Comparison of ENCODE assay signal across 11 cellular contexts in the genomic region with DNA sequence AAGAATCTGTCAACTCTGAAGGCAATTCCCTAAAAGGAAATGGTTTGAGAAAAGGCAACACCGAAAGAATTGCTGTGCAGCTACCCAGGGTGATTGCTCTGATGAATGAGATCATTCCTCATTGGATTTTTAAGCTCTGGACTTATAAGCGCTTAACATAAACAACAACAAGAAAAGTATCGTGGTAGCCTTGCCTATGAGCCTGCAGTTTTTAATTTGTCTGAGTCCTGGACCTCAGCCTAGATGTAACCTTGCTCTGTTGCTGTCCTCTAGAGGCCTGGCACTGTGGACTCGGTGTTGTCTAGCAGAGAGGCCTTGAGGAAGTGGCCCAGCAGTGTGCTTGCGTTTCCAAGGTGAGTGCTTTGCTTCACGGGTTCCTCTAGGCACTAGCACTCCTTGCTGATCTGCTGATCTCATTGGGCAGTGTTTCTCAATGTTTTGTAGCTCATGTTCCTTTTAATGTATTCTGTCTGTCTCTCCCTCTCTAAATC. TPM values are rescaled to one million over a fixed set of nuclear protein-coding genes. Genes with fewer than 3 reads are reported as not detected.
DNase-seq lines count a peak whose midpoint lies in the region; ATAC-seq and TF ChIP-seq lines count a peak whose summit lies in the region.
"Had no signal": no experiment of that assay in that cellular context is flagged by ENCODE, and none has a peak within 500 bp of the region (broad histone marks: within the 10 kb centered on the region; RNA-seq: fewer than 3 reads in every experiment).

No MANE protein-coding gene starts in this region.

- in situ Hi-C loops in KBM-7 (cut with MboI; ENCODE audit: low pct_unique_long_range_greater_than_20kb, low sequenced_read_pairs), result no loop called here

- peak overlapping the region; percentile 15 to 35 (median 34) for H3K27ac Mint-ChIP-seq in nephron
- H3K27ac Mint-ChIP-seq: natural killer cell treated with Interleukin-12 subunit alpha and Interleukin-12 subunit beta and Interleukin-15 and Interleukin-18, amount 100 ng/mL, for 72 hours had no signal

- ATAC-seq in GM18511 (IDR thresholded peaks at IDR 0.05; ENCODE audit: unreplicated experiment), result no peak
- ATAC-seq: natural killer cell treated with Interleukin-12 subunit alpha and Interleukin-12 subunit beta and Interleukin-15 and Interleukin-18, amount 100 ng/mL, for 72 hours had no signal

- H3K4me1 Mint-ChIP-seq in nephron, result no peaks in the 10 kb centered on the region

- TF ChIP-seq CTCF in nephron (IDR thresholded peaks at IDR 0.05; ENCODE audit: unreplicated experiment in 3 of 3), result no peak

- DNase-seq in AG20443 (ENCODE audit: low spot score) (peak; percentile 33), KBM-7 (peak; percentile 5), dermis blood vessel endothelial cell (peak; percentile 38), RPMI8226 (no peak), SIG-M5 (lab: John Stamatoyannopoulos, UW) (no peak)
- no peak for DNase-seq in stimulated activated CD4-positive, alpha-beta T cell treated with anti-CD3 and anti-CD28 coated beads, Interleukin-15, amount 100 ng/mL, for 24 hours
- DNase-seq: NCI-H1105, WERI-Rb-1 had no signal

- H3K36me3 Mint-ChIP-seq in nephron (ENCODE audit: low read depth), result no peaks in the 10 kb centered on the region
- H3K36me3 Mint-ChIP-seq: natural killer cell treated with Interleukin-12 subunit alpha and Interleukin-12 subunit beta and Interleukin-15 and Interleukin-18, amount 100 ng/mL, for 72 hours had no signal

- H3K4me3 Mint-ChIP-seq in nephron, result no peak overlapping the region
- H3K4me3 Mint-ChIP-seq: natural killer cell treated with Interleukin-12 subunit alpha and Interleukin-12 subunit beta and Interleukin-15 and Interleukin-18, amount 100 ng/mL, for 72 hours had no signal

- no peaks in the 10 kb centered on the region for H3K27me3 Mint-ChIP-seq in nephron (ENCODE audit: low read depth)
- H3K27me3 Mint-ChIP-seq: natural killer cell treated with Interleukin-12 subunit alpha and Interleukin-12 subunit beta and Interleukin-15 and Interleukin-18, amount 100 ng/mL, for 72 hours had no signal

- no peaks in the 10 kb centered on the region for H3K9me3 Mint-ChIP-seq in nephron
- H3K9me3 Mint-ChIP-seq: natural killer cell treated with Interleukin-12 subunit alpha and Interleukin-12 subunit beta and Interleukin-15 and Interleukin-18, amount 100 ng/mL, for 72 hours had no signal

RNA-seq across cellular contexts. Expression of a gene that starts 20.4 kb away (rescaled TPM):
- under 0.01 and 0.23 TPM in 2 replicates for total RNA-seq in dermis blood vessel endothelial cell

Comparison
In these comparisons a context has a peak if more than half of its experiments do, and no peak if none do; other contexts are left out.
1. DNase-seq: peak in AG20443 (single experiment), KBM-7 (single experiment) and dermis blood vessel endothelial cell (single experiment); none in RPMI8226 (single experiment), stimulated activated CD4-positive, alpha-beta T cell treated with anti-CD3 and anti-CD28 coated beads, Interleukin-15, amount 100 ng/mL, for 24 hours (single experiment) and SIG-M5 (single experiment).